8 cellular contexts compared by ENCODE assay signal in the genomic region with DNA sequence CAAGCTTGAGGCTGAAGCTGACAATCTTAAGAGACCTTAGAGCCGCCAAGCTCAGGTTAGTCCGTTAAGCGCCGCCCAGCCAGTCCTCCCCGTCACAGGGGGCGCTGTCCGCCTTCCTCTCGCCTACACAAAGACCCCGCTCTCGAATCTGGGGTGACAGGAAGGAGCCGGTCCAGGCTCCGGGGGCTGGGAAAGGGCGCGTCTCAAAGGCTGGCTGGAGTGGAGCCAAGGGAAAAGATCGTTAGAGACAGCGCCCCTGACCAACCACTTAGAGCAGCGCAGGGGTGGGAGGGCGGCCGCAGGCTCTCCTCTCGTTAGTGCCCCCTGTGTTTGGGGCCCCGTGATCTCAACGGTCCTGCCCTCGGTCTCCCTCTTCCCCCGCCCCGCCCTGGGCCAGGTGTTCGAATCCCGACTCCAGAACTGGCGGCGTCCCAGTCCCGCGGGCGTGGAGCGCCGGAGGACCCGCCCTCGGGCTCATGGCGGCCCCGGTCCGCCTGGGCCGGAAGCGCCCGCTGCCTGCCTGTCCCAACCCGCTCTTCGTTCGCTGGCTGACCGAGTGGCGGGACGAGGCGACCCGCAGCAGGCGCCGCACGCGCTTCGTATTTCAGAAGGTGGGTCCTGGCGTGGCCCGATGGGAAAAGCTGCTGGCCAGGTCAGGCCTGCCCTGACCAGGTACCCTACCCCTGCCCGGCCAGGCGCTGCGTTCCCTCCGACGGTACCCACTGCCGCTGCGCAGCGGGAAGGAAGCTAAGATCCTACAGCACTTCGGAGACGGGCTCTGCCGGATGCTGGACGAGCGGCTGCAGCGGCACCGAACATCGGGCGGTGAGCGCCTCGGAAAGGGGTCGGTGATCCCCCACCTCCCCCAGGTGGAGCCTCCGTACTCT.
DNase-seq lines count a peak whose midpoint lies in the region; ATAC-seq and TF ChIP-seq lines count a peak whose summit lies in the region.

TSS of gene MUS81 (plus strand) at position 156 of the 887 bp plus-strand sequence. CDS start at position 477, 321 bp downstream.

- ATAC-seq in HG03280 (IDR thresholded peaks at IDR 0.05; ENCODE audit: unreplicated experiment) (peak; percentile 22), HG03108 (IDR thresholded peaks at IDR 0.05; ENCODE audit: unreplicated experiment) (no peak)

- TF ChIP-seq CTCF in GM12872 (IDR thresholded peaks at IDR 0.05; ENCODE audit: insufficient read depth, low read depth, low read length) (peak; percentile 86), choroid plexus epithelial cell (conservative IDR thresholded peaks at IDR 0.05; ENCODE audit: low read depth, low read length) (peak; percentile 85)

- H3K4me3 ChIP-seq in choroid plexus epithelial cell (ENCODE audit: low read depth, low read length), result peak within 1 kb of the TSS; percentile 95

- peak; percentile 94 to 98 for DNase-seq in NCI-H526 (lab: John Stamatoyannopoulos, UW)
- DNase-seq in activated CD4-positive, alpha-beta T cell treated with anti-CD3 and anti-CD28 coated beads for 4 hours, result peak; percentile 93 to 96
- peak; percentile 99 for DNase-seq in choroid plexus epithelial cell (ENCODE audit: low read depth)
- DNase-seq in kidney tubule cell (ENCODE audit: low spot score), result peak; percentile 98
- DNase-seq in stimulated activated CD4-positive, alpha-beta T cell treated with anti-CD3 and anti-CD28 coated beads, Interleukin-1b, Interleukin-23, amount 100 ng/mL, for 1 hour (ENCODE audit: low read depth in 2 of 2), result peak; percentile 92 to 96
